In the genomic region with DNA sequence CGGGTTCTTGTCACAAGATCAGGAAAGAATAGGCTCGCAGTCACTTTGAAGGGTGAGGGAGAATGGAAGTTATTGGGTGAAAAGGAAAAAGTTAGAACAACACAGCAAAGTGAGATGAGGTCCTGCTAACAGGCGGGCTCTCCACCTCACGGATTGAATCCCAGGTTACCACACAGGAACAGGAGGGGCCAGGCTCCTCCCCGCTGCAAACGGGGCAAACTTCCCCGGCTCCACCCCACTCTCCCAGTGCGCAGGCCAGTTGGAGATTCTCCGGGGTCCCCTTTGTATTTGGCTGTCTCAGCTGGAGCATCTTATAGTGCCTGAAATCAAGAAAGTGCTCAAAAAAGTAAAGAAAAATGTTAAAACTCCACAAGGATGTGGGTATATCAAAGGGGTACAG, we compare ENCODE assay signal across 19 cellular contexts.
"Had no signal": no experiment of that assay in that cellular context is flagged by ENCODE, and none has a peak within 500 bp of the region (broad histone marks: within the 10 kb centered on the region; RNA-seq: fewer than 3 reads in every experiment).

No MANE protein-coding gene starts in this region.

- H3K27ac ChIP-seq: coronary artery, left ventricle myocardium inferior, upper lobe of right lung had no signal

- H3K4me3 ChIP-seq: coronary artery, left ventricle myocardium inferior, upper lobe of right lung had no signal

- H3K9me3 ChIP-seq: left ventricle myocardium inferior, upper lobe of right lung had no signal

- H3K36me3 ChIP-seq: left ventricle myocardium inferior, upper lobe of right lung had no signal

- DNase-seq: activated CD4-positive, alpha-beta T cell treated with anti-CD3 and anti-CD28 coated beads, Interleukin-2, amount 10 ng/mL, durations not matched to agents 24 days and 14 days; activated CD8-positive, alpha-beta T cell treated with anti-CD3 and anti-CD28 coated beads, Interleukin-2, amount 10 ng/mL, durations not matched to agents 7 days and 5 days; activated naive CD4-positive, alpha-beta T cell treated with anti-CD3 and anti-CD28 coated beads, Interleukin-2, amount 10 ng/mL, durations not matched to agents 7 days and 5 days; activated naive CD8-positive, alpha-beta T cell treated with anti-CD3 and anti-CD28 coated beads, Interleukin-2, amount 50 U/mL, for 24 hours; activated T-cell treated with anti-CD3 and anti-CD28 coated beads, Interleukin-2, amount 50 U/mL, for 24 hours; aorta; erythroblast; foreskin melanocyte; glutamatergic neuron; hippocampal formation; left ventricle myocardium inferior; mammary epithelial cell; nephron progenitor cell; occipital lobe; stimulated activated CD8-positive, alpha-beta memory T cell treated with anti-CD3 and anti-CD28 coated beads, Interleukin-4, amount 100 ng/mL, for 48 hours; stimulated activated naive CD4-positive, alpha-beta T cell; upper lobe of right lung had no signal

- H3K4me1 ChIP-seq: upper lobe of right lung had no signal

- FAIRE-seq: endometrium had no signal
